9 cellular contexts compared by ENCODE assay signal in the genomic region with DNA sequence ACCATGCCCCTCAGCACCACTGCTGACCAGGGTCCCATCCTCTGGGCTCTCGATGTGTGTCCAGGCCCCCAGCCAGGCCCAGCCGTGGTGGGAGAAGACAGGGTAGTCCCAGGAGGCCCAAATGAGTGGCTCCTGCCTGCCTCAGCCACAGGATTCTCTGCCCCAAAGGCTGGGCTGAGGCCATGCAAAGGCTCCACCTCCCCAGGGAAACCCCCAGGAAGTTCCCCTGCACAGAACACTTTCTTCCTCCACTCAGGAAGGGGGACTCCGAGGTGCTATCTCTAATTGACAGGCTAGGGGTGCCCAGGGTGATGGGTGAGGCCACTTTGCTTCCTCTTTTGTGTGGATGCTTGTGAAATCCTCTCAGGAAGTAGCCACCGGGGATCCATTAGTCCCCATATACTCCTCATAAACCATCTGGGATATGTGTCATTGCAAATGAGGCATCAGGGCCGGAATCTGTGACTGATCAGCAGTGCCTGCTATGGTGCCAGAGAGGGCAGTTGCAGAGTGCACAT. TPM values are rescaled to one million over a fixed set of nuclear protein-coding genes. Genes with fewer than 3 reads are reported as not detected.
DNase-seq lines count a peak whose midpoint lies in the region; ATAC-seq and TF ChIP-seq lines count a peak whose summit lies in the region.
"Had no signal": no experiment of that assay in that cellular context is flagged by ENCODE, and none has a peak within 500 bp of the region (broad histone marks: within the 10 kb centered on the region; RNA-seq: fewer than 3 reads in every experiment).

No MANE protein-coding gene starts in this region.

- no peaks in the 10 kb centered on the region for H3K9me2 ChIP-seq in hepatocyte (replicated peaks; ENCODE audit: insufficient read depth)

- intact Hi-C loops in CD14-positive monocyte (cut with micrococcal nuclease): loop anchor here in 1 of 2 donors (10.0 kb wide), 1 partner anchor 226 kb away; no protein-coding TSS in a partner anchor

- TF ChIP-seq CTCF in CD14-positive monocyte (IDR thresholded peaks at IDR 0.05) (no peak), hepatocyte (IDR thresholded peaks at IDR 0.05; ENCODE audit: poor library complexity) (no peak), RWPE1 (conservative IDR thresholded peaks at IDR 0.05; ENCODE audit: low read depth) (no peak)

- H3K9me3 Mint-ChIP-seq in CD14-positive monocyte: peaks cover 0 to 3% (median 0%) of the 10 kb centered on the region in 7 donors

- no peak overlapping the region for H3K4me2 ChIP-seq in hepatocyte

- peaks cover 19% of the 10 kb centered on the region for H3K4me1 Mint-ChIP-seq in CD14-positive monocyte

- H2AFZ ChIP-seq in hepatocyte: no peak overlapping the region

- ATAC-seq in GM19023 (IDR thresholded peaks at IDR 0.05; ENCODE audit: unreplicated experiment) (peak; percentile 81), HG03045 (IDR thresholded peaks at IDR 0.05; ENCODE audit: unreplicated experiment) (peak; percentile 76)

- no peaks in the 10 kb centered on the region for H3K79me2 ChIP-seq in hepatocyte

- peaks cover 13% of the 10 kb centered on the region for H3K4me1 ChIP-seq in hepatocyte (ENCODE audit: insufficient read depth)

- H3K27me3 Mint-ChIP-seq in CD14-positive monocyte (ENCODE audit: low read depth in 3 of 3): peaks cover 3 to 18% (median 7%) of the 10 kb centered on the region in 3 donors

- no peaks in the 10 kb centered on the region for H3K9me3 ChIP-seq in hepatocyte (ENCODE audit: low read depth)

- H3K36me3 ChIP-seq in hepatocyte (replicated peaks; ENCODE audit: insufficient read depth, low read depth): no peaks in the 10 kb centered on the region

- no peaks in the 10 kb centered on the region for H3K36me3 Mint-ChIP-seq in CD14-positive monocyte

- DNase-seq in CD14-positive monocyte (ENCODE audit: low spot score) (peak; percentile 83), iPS-NIHi11 (ENCODE audit: low spot score) (no peak), kidney glomerular epithelial cell (lab: John Stamatoyannopoulos, UW) (no peak), hepatocyte (ENCODE audit: low spot score) (no peak), RWPE1 (ENCODE audit: low spot score) (no peak)
- peak; percentile 49 to 67 for DNase-seq in activated CD4-positive, alpha-beta T cell treated with anti-CD3 and anti-CD28 coated beads, Interleukin-2, amount 50 U/mL, for 48 hours

- H3K4me3 ChIP-seq in hepatocyte: no peak overlapping the region

- 81% methylated on average over 5 of the region's 5 CpGs for WGBS in hepatocyte (ENCODE audit: low lambda C conversion rate, missing lambda C conversion rate)

- H3K27ac ChIP-seq in hepatocyte (no peak overlapping the region), RWPE1 (no peak overlapping the region)
- H3K27ac ChIP-seq: VCaP had no signal

- CTCF ChIA-PET in RWPE1 (lab: Yijun Ruan, JAX): interaction anchor here (0.7 to 1.5 kb wide), 2 partner anchors 10 to 210 kb away, joined by 3 to 7 read pairs; no protein-coding TSS in a partner anchor

- H3K4me3 Mint-ChIP-seq in CD14-positive monocyte: peak overlapping the region in 1 of 2 donors; percentile 26

- no peaks in the 10 kb centered on the region for H4K20me1 ChIP-seq in hepatocyte (ENCODE audit: insufficient read depth, poor library complexity, severe bottlenecking)

- POLR2A ChIA-PET in RWPE1 (lab: Yijun Ruan, JAX; ENCODE audit: low non-redundant PET): no interaction called here

- H3K27ac Mint-ChIP-seq in CD14-positive monocyte: peak overlapping the region in 6 of 7 donors; percentile 50 to 80 (median 63)

- no peaks in the 10 kb centered on the region for H3K27me3 ChIP-seq in hepatocyte

RNA-seq across cellular contexts. Expression of a gene that starts 23.1 kb away (rescaled TPM):
- polyA plus RNA-seq in CD14-positive monocyte (10 to 100 TPM in 1 of 2 donors, 1 to 10 TPM in 1; 8.1 to 11.1 TPM), hepatocyte (9.2 and 10.4 TPM in 2 replicates)
- 16.1 and 18.2 TPM in 2 replicates for total RNA-seq in hepatocyte

Comparison
In these comparisons a context has a peak if more than half of its experiments do, and no peak if none do; other contexts are left out.
1. DNase-seq: peak in CD14-positive monocyte (single experiment) and activated CD4-positive, alpha-beta T cell treated with anti-CD3 and anti-CD28 coated beads, Interleukin-2, amount 50 U/mL, for 48 hours (2 of 2); none in iPS-NIHi11 (single experiment), kidney glomerular epithelial cell (single experiment), hepatocyte (single experiment) and RWPE1 (single experiment).